Comparison of ENCODE assay signal across 25 cellular contexts in genomic region chr4:17962171-17962570, GRCh38. TPM values are rescaled to one million over a fixed set of nuclear protein-coding genes. Genes with fewer than 3 reads are reported as not detected.
DNase-seq lines count a peak whose midpoint lies in the region; ATAC-seq and TF ChIP-seq lines count a peak whose summit lies in the region.
"Had no signal": no experiment of that assay in that cellular context is flagged by ENCODE, and none has a peak within 500 bp of the region (broad histone marks: within the 10 kb centered on the region; RNA-seq: fewer than 3 reads in every experiment).

No MANE protein-coding gene starts in this region.

- TF ChIP-seq CTCF in AG09309 (IDR thresholded peaks at IDR 0.05; ENCODE audit: control insufficient read depth, insufficient read depth, low read depth, low read length, missing control alignments) = no peak
- TF ChIP-seq CTCF in nephron progenitor cell (IDR thresholded peaks at IDR 0.05) = no peak

- no peak overlapping the region for H3K9ac ChIP-seq in adipocyte (ENCODE audit: low read length)
- H3K9ac ChIP-seq: BLaER1, KMS-11 had no signal

- H3K9me3 Mint-ChIP-seq in nephron progenitor cell = no peaks in the 10 kb centered on the region
- H3K9me3 Mint-ChIP-seq: CD4-positive, alpha-beta T cell; T-cell had no signal

- H3K36me3 Mint-ChIP-seq in nephron progenitor cell (ENCODE audit: low read depth) = peaks cover 39% of the 10 kb centered on the region

- ATAC-seq in HG03460 (IDR thresholded peaks at IDR 0.05; ENCODE audit: unreplicated experiment) (no peak), HG03432 (IDR thresholded peaks at IDR 0.05; ENCODE audit: unreplicated experiment) (no peak)
- ATAC-seq: Panc1, SK-N-SH treated with all-trans-retinoic acid at 6 μM for 48 hours, T-cell had no signal

- H3K9me3 ChIP-seq in adipocyte (ENCODE audit: control insufficient read depth, low read length) = no peaks in the 10 kb centered on the region
- H3K9me3 ChIP-seq: HAP-1 had no signal

- no peak overlapping the region for H3K4me3 Mint-ChIP-seq in nephron progenitor cell
- H3K4me3 Mint-ChIP-seq: CD4-positive, alpha-beta T cell; T-cell had no signal

- no peak overlapping the region for H3K4me3 ChIP-seq in AG09309 (ENCODE audit: control insufficient read depth, low read depth, low read length)
- no peak overlapping the region for H3K4me3 ChIP-seq in adipocyte (ENCODE audit: low read length)
- H3K4me3 ChIP-seq in H7 (ENCODE audit: insufficient read depth, low read depth, low read length) = no peak overlapping the region
- H3K4me3 ChIP-seq: BLaER1, HAP-1 had no signal

- no peaks in the 10 kb centered on the region for H3K27me3 Mint-ChIP-seq in nephron progenitor cell (ENCODE audit: low read depth, poor library complexity)
- H3K27me3 Mint-ChIP-seq: CD4-positive, alpha-beta T cell; T-cell had no signal

- H3K36me3 ChIP-seq in adipocyte (ENCODE audit: control insufficient read depth, insufficient read depth, low read length, severe bottlenecking) (peaks cover 10% of the 10 kb centered on the region), H7 (replicated peaks; ENCODE audit: control insufficient read depth, insufficient read depth, low read length) (no peaks in the 10 kb centered on the region)

- H3K27me3 ChIP-seq in adipocyte (replicated peaks; ENCODE audit: control insufficient read depth, insufficient read depth, low read length) (no peaks in the 10 kb centered on the region), H7 (ENCODE audit: control insufficient read depth, insufficient read depth, low read length) (no peaks in the 10 kb centered on the region)
- H3K27me3 ChIP-seq: BLaER1 had no signal

- DNase-seq in AG09309 (ENCODE audit: low read depth) = peak; percentile 5
- DNase-seq in GM03348 (ENCODE audit: low spot score) = peak; percentile 5
- peak; percentile 33 for DNase-seq in adipocyte (ENCODE audit: low read depth)
- DNase-seq in nephron progenitor cell = no peak
- DNase-seq in H7 = no peak
- DNase-seq in ACHN = no peak
- DNase-seq: 8988T; CD4-positive, alpha-beta T cell; COR-L47; DMS 273 treated with DMSO at 0.1 percent for 48 hours; DND-41; MV-4-11; NCI-H1105 treated with DMSO at 0.1 percent for 48 hours; NCI-H2029 treated with DMSO at 0.1 percent for 48 hours; NCI-H345; NCI-H524; NCI-H82; T-cell had no signal

- in situ Hi-C loops in ACHN (cut with HindIII; ENCODE audit: low pct_ligation_motif_present, low pct_unique_long_range_greater_than_20kb, low sequenced_read_pairs) = no loop called here

- H3K4me1 Mint-ChIP-seq in nephron progenitor cell = no peaks in the 10 kb centered on the region

- no peaks in the 10 kb centered on the region for H3K4me1 ChIP-seq in adipocyte (ENCODE audit: control insufficient read depth, insufficient read depth, low read length)
- H3K4me1 ChIP-seq: BLaER1 had no signal

- peak overlapping the region; percentile 83 for H3K27ac Mint-ChIP-seq in nephron progenitor cell
- H3K27ac Mint-ChIP-seq: CD4-positive, alpha-beta T cell; T-cell had no signal

RNA-seq across cellular contexts. Expression of gene LCORL, which starts 59.4 kb away (rescaled TPM):
- 12.4 and 21.4 TPM in 2 replicates for total RNA-seq in H7 (2014; rRNA removed; shearing (Covaris generic))

Comparison
In these comparisons a context has a peak if more than half of its experiments do, and no peak if none do; other contexts are left out.
1. DNase-seq: peak in AG09309 (single experiment), GM03348 (single experiment) and adipocyte (single experiment); none in nephron progenitor cell (single experiment), H7 (single experiment) and ACHN (single experiment).